ENCODE assay signal across 9 cellular contexts in genomic region chr5:96335873-96336272, GRCh38.
DNase-seq lines count a peak whose midpoint lies in the region; ATAC-seq, FAIRE-seq and TF ChIP-seq lines count a peak whose summit lies in the region.
"Had no signal": no experiment of that assay in that cellular context is flagged by ENCODE, and none has a peak within 500 bp of the region (broad histone marks: within the 10 kb centered on the region; RNA-seq: fewer than 3 reads in every experiment).

No MANE protein-coding gene starts in this region.

- no peaks in the 10 kb centered on the region for H3K9me3 Mint-ChIP-seq in MCF 10A (ENCODE audit: unreplicated experiment)
- no peaks in the 10 kb centered on the region for H3K9me3 Mint-ChIP-seq in CD8-positive, alpha-beta T cell

- no peak overlapping the region for H2AFZ ChIP-seq in mesenchymal stem cell (ENCODE audit: low read depth, low read length)

- CTCF ChIA-PET in A549 (lab: Yijun Ruan, JAX) (interaction anchor here (0.6 to 14.2 kb wide), 69 partner anchors 8 to 691 kb away, joined by 3 to 317 read pairs (median 5); partner anchors contain the start of gene ELL2), MCF 10A (lab: Yijun Ruan, JAX) (interaction anchor here (0.5 to 17.5 kb wide), 51 partner anchors 9 to 693 kb away, joined by 3 to 492 read pairs (median 6); partner anchors contain the start of genes ELL2 and GLRX)
- CTCF ChIA-PET in CD8-positive, alpha-beta T cell (lab: Charles Lee): interaction anchor here (0.7 to 14.3 kb wide), 21 partner anchors 8 to 691 kb away, joined by 3 to 312 read pairs (median 4); no protein-coding TSS in a partner anchor

- intact Hi-C loops in MCF 10A (cut with micrococcal nuclease): loop anchor here (1.0 to 5.0 kb wide), 11 partner anchors 79 to 555 kb away; partner anchors contain the start of gene ELL2
- intact Hi-C loops in CD8-positive, alpha-beta T cell (cut with DNase I, micrococcal nuclease): loop anchor here (1.0 to 10.0 kb wide), 7 partner anchors 375 to 781 kb away; partner anchors contain the start of genes ARSK (in 1 of the 2), ELL2 (in 1 of the 2) and SKIC3 (in 1 of the 2)

- peak overlapping the region; percentile 87 for H2BK120ac ChIP-seq in mesenchymal stem cell (ENCODE audit: low read depth, low read length)

- POLR2A ChIA-PET in A549 (lab: Yijun Ruan, JAX) (interaction anchor here (1.1 to 1.2 kb wide), 2 partner anchors 375 to 501 kb away, joined by 3 read pairs; partner anchors contain the start of gene ELL2), MCF 10A (lab: Yijun Ruan, JAX) (interaction anchor here (0.6 to 6.4 kb wide), 29 partner anchors 8 to 482 kb away, joined by 3 to 82 read pairs (median 4); partner anchors contain the start of gene ELL2)
- POLR2A ChIA-PET in CD8-positive, alpha-beta T cell (lab: Charles Lee): interaction anchor here (0.9 kb wide), 1 partner anchor 17 kb away, joined by 3 read pairs; no protein-coding TSS in a partner anchor

- no peak overlapping the region for H4K91ac ChIP-seq in mesenchymal stem cell (ENCODE audit: low read length)

- peak overlapping the region in 1 of 2 experiments; percentile 38 for H2BK12ac ChIP-seq in mesenchymal stem cell (ENCODE audit: low read length in 2 of 2)

- no peaks in the 10 kb centered on the region for H3K36me3 Mint-ChIP-seq in MCF 10A (ENCODE audit: insufficient read depth, unreplicated experiment)
- H3K36me3 Mint-ChIP-seq in CD8-positive, alpha-beta T cell: no peaks in the 10 kb centered on the region

- H3K23ac ChIP-seq in mesenchymal stem cell (ENCODE audit: low read length in 2 of 2): no peak overlapping the region

- 86% methylated on average over 2 of the region's 2 CpGs for WGBS in A549 (ENCODE audit: missing lambda C conversion rate)
- WGBS in mesenchymal stem cell: 85% methylated on average over 2 of the region's 2 CpGs

- H3K4me3 Mint-ChIP-seq in MCF 10A (ENCODE audit: unreplicated experiment): no peak overlapping the region
- H3K4me3 Mint-ChIP-seq in CD8-positive, alpha-beta T cell: no peak overlapping the region

- H4K8ac ChIP-seq in mesenchymal stem cell (ENCODE audit: low read length): no peak overlapping the region

- peak; percentile 42; a peak in 3 of 6 replicates for ATAC-seq in A549
- no peak for ATAC-seq in HG03159 (IDR thresholded peaks at IDR 0.05; ENCODE audit: unreplicated experiment)
- ATAC-seq in CD8-positive, alpha-beta T cell: no peak

- TSS peak; percentile 60 for BruUV-seq in MCF 10A (replicated peaks; lab: Mats Ljungman, UMichigan)

- H3K9me3 ChIP-seq in A549 (no peaks in the 10 kb centered on the region), mesenchymal stem cell (ENCODE audit: control insufficient read depth, low read length) (no peaks in the 10 kb centered on the region)
- H3K9me3 ChIP-seq in CD8-positive, alpha-beta T cell (ENCODE audit: low read length): no peaks in the 10 kb centered on the region
- H3K9me3 ChIP-seq: pancreas had no signal

- peak overlapping the region in 1 of 2 experiments; percentile 55 for H3K18ac ChIP-seq in mesenchymal stem cell (ENCODE audit: low read depth in 1 of 2, low read length in 2 of 2)

- TF ChIP-seq POLR2A in A549 (IDR thresholded peaks at IDR 0.05; ENCODE audit: low read length): no peak

- no peak for TF ChIP-seq CTCF in A549 (IDR thresholded peaks at IDR 0.05)
- no peak for TF ChIP-seq CTCF in MCF 10A (IDR thresholded peaks at IDR 0.05; ENCODE audit: unreplicated experiment)
- TF ChIP-seq CTCF in CD8-positive, alpha-beta T cell (IDR thresholded peaks at IDR 0.05): no peak

- H2BK15ac ChIP-seq in mesenchymal stem cell (ENCODE audit: low read depth, poor library complexity, severe bottlenecking): no peak overlapping the region

- no peak for TF ChIP-seq RAD21 in A549 (conservative IDR thresholded peaks at IDR 0.05 in 1 of 2, IDR thresholded peaks at IDR 0.05 in 1 of 2)

- H3K27me3 ChIP-seq in mesenchymal stem cell (ENCODE audit: control insufficient read depth in 1 of 2, insufficient read depth in 1 of 2, low read length in 2 of 2): no peaks in the 10 kb centered on the region
- no peaks in the 10 kb centered on the region for H3K27me3 ChIP-seq in CD8-positive, alpha-beta T cell (ENCODE audit: insufficient read depth, low read length)
- H3K27me3 ChIP-seq: pancreas had no signal

- H3K4me1 ChIP-seq in A549 (peaks cover 52% of the 10 kb centered on the region), mesenchymal stem cell (ENCODE audit: control insufficient read depth, insufficient read depth, low read depth, low read length) (peaks cover 6% of the 10 kb centered on the region)
- no peaks in the 10 kb centered on the region for H3K4me1 ChIP-seq in CD8-positive, alpha-beta T cell (ENCODE audit: insufficient read depth, low read length)

- H2BK5ac ChIP-seq in mesenchymal stem cell (ENCODE audit: low read depth, low read length, poor library complexity, severe bottlenecking): no peak overlapping the region

- H3K27ac Mint-ChIP-seq in MCF 10A (ENCODE audit: low read depth, unreplicated experiment): no peak overlapping the region
- no peak overlapping the region for H3K27ac Mint-ChIP-seq in CD8-positive, alpha-beta T cell

- TF ChIP-seq EP300 in A549 (IDR thresholded peaks at IDR 0.05): no peak

- peak in 1 of 2 experiments; percentile 11 for DNase-seq in A549 (ENCODE audit: low read depth in 1 of 2, low spot score in 1 of 2)
- DNase-seq in HPDE6-E6E7 (ENCODE audit: extremely low spot score): peak; percentile 77
- DNase-seq in MCF 10A (ENCODE audit: unreplicated experiment): peak; percentile 62
- no peak for DNase-seq in mesenchymal stem cell
- no peak for DNase-seq in NCI-H2196 (lab: John Stamatoyannopoulos, UW; ENCODE audit: unreplicated experiment)
- no peak for DNase-seq in CD8-positive, alpha-beta T cell
- no peak for DNase-seq in NCI-H2081 (lab: John Stamatoyannopoulos, UW)

- FAIRE-seq in A549 (lab: Jason Lieb, UNC): no peak
- FAIRE-seq: pancreas had no signal

- H2AK5ac ChIP-seq in mesenchymal stem cell (ENCODE audit: low read length, severe bottlenecking): no peak overlapping the region

- H3K9ac ChIP-seq in mesenchymal stem cell (ENCODE audit: low read length): peak overlapping the region; percentile 69

- no peaks in the 10 kb centered on the region for H3K27me3 Mint-ChIP-seq in MCF 10A (ENCODE audit: insufficient read depth, unreplicated experiment)
- H3K27me3 Mint-ChIP-seq in CD8-positive, alpha-beta T cell (ENCODE audit: low read depth): peaks cover 14% of the 10 kb centered on the region

- H3K4me1 Mint-ChIP-seq in MCF 10A (ENCODE audit: insufficient read depth, unreplicated experiment): peaks cover 27% of the 10 kb centered on the region
- H3K4me1 Mint-ChIP-seq in CD8-positive, alpha-beta T cell (ENCODE audit: low read depth): no peaks in the 10 kb centered on the region

- H3K79me1 ChIP-seq in mesenchymal stem cell (replicated peaks; ENCODE audit: low read length, poor library complexity, severe bottlenecking): no peaks in the 10 kb centered on the region

- H3K4me3 ChIP-seq in A549: no peak overlapping the region
- H3K4me3 ChIP-seq in mesenchymal stem cell (ENCODE audit: insufficient read depth in 1 of 2, low read depth in 1 of 2, low read length in 2 of 2): no peak overlapping the region
- H3K4me3 ChIP-seq in CD8-positive, alpha-beta T cell (ENCODE audit: low read depth, low read length): no peak overlapping the region
- H3K4me3 ChIP-seq: pancreas had no signal

- H3K4me2 ChIP-seq in A549 (peak overlapping the region; percentile 64), mesenchymal stem cell (ENCODE audit: low read length, poor library complexity, severe bottlenecking) (no peak overlapping the region)

- H3K4ac ChIP-seq in mesenchymal stem cell (ENCODE audit: low read depth in 1 of 2, low read length in 2 of 2): no peak overlapping the region

- peak overlapping the region; percentile 70 to 75 for H3K27ac ChIP-seq in A549
- H3K27ac ChIP-seq in mesenchymal stem cell (ENCODE audit: low read length, poor library complexity, severe bottlenecking): peak overlapping the region; percentile 39
- no peak overlapping the region for H3K27ac ChIP-seq in CD8-positive, alpha-beta T cell (ENCODE audit: low read depth, low read length)

- H3K36me3 ChIP-seq in mesenchymal stem cell (ENCODE audit: control insufficient read depth in 1 of 2, insufficient read depth in 2 of 2, low read depth in 1 of 2, low read length in 2 of 2): no peaks in the 10 kb centered on the region
- H3K36me3 ChIP-seq in CD8-positive, alpha-beta T cell (ENCODE audit: insufficient read depth, low read length): no peaks in the 10 kb centered on the region
- H3K36me3 ChIP-seq: pancreas had no signal

- H3K14ac ChIP-seq in mesenchymal stem cell (ENCODE audit: low read length in 2 of 2): no peak overlapping the region

TF ChIP-seq in A549, 52 proteins besides CTCF, POLR2A, EP300 and RAD21:
- TF ChIP-seq CHD4 (IDR thresholded peaks at IDR 0.05; ENCODE audit: borderline replicate concordance) (no peak), RCOR1 (IDR thresholded peaks at IDR 0.05; ENCODE audit: low read depth, low read length) (no peak), ESRRA (IDR thresholded peaks at IDR 0.05; ENCODE audit: borderline replicate concordance, low read length) (no peak), NPAS2 (CRISPR knock-in tag; IDR thresholded peaks at IDR 0.05; ENCODE audit: borderline replicate concordance) (no peak), FOXS1 (CRISPR knock-in tag; IDR thresholded peaks at IDR 0.05) (no peak), TP53 (CRISPR knock-in tag; IDR thresholded peaks at IDR 0.05) (no peak), HOXB13 (CRISPR knock-in tag; IDR thresholded peaks at IDR 0.05; ENCODE audit: low read depth) (no peak), RARB (CRISPR knock-in tag; IDR thresholded peaks at IDR 0.05) (no peak), RFX5 (IDR thresholded peaks at IDR 0.05) (no peak)

Comparison
In these comparisons a context has a peak if more than half of its experiments do, and no peak if none do; other contexts are left out.
1. ATAC-seq: peak in A549 (2 of 2); none in HG03159 (single experiment) and CD8-positive, alpha-beta T cell (single experiment).
2. DNase-seq: peak in HPDE6-E6E7 (single experiment) and MCF 10A (single experiment); none in mesenchymal stem cell (single experiment), NCI-H2196 (single experiment), CD8-positive, alpha-beta T cell (0 of 7) and NCI-H2081 (0 of 2).